ENCODE assay signal across 1 cellular context in the genomic region with DNA sequence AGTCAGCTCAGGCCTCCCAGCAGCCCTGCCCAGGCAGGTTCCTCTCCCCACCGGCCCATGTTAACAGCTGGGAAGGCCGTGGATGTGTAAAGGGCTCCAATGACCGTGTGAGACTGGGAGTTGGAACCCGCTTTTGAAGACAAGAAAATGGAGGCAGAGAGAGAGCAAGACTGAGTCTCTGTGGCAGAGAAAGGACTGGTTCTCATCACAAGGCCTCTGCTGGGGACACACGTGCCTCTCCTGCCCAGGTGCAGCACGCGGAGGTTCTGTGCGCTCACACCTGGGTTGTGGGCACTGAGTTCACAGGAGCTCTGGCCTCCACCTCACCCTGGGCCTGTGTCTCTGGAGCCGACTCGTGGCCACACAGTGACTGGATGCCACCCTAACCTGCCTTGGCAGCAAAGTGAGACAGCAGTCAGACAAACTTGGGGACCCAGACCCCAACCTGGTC.
TF ChIP-seq lines count a peak whose summit lies in the region.

No MANE protein-coding gene starts in this region.

TF ChIP-seq in GM12878, 131 proteins besides CTCF, POLR2A, EP300 and RAD21 (continued from another document):
- TF ChIP-seq SRF (IDR thresholded peaks at IDR 0.05; ENCODE audit: low read depth in 2 of 2, low read length in 2 of 2): no peak
- TF ChIP-seq MTA2 (IDR thresholded peaks at IDR 0.05; ENCODE audit: low read depth): no peak
- TF ChIP-seq, protein P1, sequence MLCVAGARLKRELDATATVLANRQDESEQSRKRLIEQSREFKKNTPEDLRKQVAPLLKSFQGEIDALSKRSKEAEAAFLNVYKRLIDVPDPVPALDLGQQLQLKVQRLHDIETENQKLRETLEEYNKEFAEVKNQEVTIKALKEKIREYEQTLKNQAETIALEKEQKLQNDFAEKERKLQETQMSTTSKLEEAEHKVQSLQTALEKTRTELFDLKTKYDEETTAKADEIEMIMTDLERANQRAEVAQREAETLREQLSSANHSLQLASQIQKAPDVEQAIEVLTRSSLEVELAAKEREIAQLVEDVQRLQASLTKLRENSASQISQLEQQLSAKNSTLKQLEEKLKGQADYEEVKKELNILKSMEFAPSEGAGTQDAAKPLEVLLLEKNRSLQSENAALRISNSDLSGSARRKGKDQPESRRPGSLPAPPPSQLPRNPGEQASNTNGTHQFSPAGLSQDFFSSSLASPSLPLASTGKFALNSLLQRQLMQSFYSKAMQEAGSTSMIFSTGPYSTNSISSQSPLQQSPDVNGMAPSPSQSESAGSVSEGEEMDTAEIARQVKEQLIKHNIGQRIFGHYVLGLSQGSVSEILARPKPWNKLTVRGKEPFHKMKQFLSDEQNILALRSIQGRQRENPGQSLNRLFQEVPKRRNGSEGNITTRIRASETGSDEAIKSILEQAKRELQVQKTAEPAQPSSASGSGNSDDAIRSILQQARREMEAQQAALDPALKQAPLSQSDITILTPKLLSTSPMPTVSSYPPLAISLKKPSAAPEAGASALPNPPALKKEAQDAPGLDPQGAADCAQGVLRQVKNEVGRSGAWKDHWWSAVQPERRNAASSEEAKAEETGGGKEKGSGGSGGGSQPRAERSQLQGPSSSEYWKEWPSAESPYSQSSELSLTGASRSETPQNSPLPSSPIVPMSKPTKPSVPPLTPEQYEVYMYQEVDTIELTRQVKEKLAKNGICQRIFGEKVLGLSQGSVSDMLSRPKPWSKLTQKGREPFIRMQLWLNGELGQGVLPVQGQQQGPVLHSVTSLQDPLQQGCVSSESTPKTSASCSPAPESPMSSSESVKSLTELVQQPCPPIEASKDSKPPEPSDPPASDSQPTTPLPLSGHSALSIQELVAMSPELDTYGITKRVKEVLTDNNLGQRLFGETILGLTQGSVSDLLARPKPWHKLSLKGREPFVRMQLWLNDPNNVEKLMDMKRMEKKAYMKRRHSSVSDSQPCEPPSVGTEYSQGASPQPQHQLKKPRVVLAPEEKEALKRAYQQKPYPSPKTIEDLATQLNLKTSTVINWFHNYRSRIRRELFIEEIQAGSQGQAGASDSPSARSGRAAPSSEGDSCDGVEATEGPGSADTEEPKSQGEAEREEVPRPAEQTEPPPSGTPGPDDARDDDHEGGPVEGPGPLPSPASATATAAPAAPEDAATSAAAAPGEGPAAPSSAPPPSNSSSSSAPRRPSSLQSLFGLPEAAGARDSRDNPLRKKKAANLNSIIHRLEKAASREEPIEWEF (IDR thresholded peaks at IDR 0.05; ENCODE audit: insufficient replicate concordance, low read depth, low read length): no peak
- peak; percentile 37; the same call in 1 of the 2 replicates for TF ChIP-seq POLR2AphosphoS5 (IDR thresholded peaks at IDR 0.05; ENCODE audit: low read length)
- no peak for TF ChIP-seq SMC3 (IDR thresholded peaks at IDR 0.05; ENCODE audit: borderline replicate concordance, low read length)
- TF ChIP-seq BHLHE40 (IDR thresholded peaks at IDR 0.05; ENCODE audit: borderline replicate concordance in 1 of 2, low read depth in 2 of 2, low read length in 1 of 2): peak; percentile 17 to 63; a peak in 2 of 4 replicates
- TF ChIP-seq PML (IDR thresholded peaks at IDR 0.05; ENCODE audit: low read length): no peak
TF ChIP-seq in GM12878: peak in this region for 2.
